ENCODE assay signal across 13 cellular contexts in the genomic region with DNA sequence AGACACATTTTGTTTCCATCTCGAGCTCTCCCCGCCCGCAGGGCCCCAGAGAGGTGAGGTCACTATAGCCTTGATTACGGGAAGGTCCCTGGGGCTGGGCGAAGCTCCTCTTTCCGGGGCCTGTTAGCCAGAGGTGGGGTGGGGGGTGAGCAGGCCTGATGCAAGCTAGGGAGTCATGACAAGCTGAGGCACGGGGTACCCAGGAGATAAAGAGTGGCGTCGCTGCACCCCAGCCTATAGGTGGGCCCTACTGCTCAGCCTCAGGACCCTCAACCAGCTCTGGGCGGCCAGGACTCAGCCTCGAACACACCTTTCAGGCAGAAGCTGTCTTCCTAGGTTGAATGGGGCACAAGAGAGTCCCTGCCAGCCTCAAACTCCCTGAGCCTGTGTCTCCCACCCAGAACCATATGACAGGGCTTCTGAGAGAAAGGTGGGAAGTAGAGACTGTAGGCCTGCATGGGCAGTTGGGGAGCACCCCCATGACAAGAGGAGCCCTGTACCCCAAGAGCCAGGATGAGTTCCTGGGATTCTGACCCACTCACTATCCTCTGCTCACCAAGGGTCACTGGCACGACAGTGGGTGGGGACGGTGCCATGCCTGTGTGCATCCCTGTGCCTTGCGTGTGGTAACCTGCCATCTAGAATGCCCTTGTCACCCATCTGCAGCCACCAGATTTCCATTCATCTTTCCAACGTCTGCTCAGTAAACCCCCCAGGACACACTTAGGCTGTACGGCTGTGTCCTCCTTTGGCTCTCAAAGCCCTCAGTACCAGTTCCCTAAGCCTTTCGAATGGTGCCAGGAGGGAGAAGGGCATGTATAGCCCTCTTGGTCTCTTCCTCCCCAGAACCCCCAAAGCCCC.
"Had no signal": no experiment of that assay in that cellular context is flagged by ENCODE, and none has a peak within 500 bp of the region (broad histone marks: within the 10 kb centered on the region; RNA-seq: fewer than 3 reads in every experiment).

No MANE protein-coding gene starts in this region.

- H3K4me1 ChIP-seq: breast epithelium, left lung, pancreas had no signal

- FAIRE-seq: frontal cortex, islet of Langerhans, pancreas had no signal

- H3K27ac ChIP-seq: heart left ventricle, left lung, pancreas had no signal

- H3K4me3 ChIP-seq: breast epithelium, heart left ventricle, left lung, pancreas had no signal

- H3K27me3 ChIP-seq: breast epithelium, heart left ventricle, left lung, pancreas had no signal

- H3K36me3 ChIP-seq: breast epithelium had no signal

- DNase-seq: activated CD4-positive, alpha-beta T cell treated with anti-CD3 and anti-CD28 coated beads, Interleukin-2, amount 10 ng/mL, durations not matched to agents 7 days and 5 days; activated gamma-delta T cell; activated naive CD8-positive, alpha-beta T cell treated with anti-CD3 and anti-CD28 coated beads for 36 hours; activated T-cell treated with anti-CD3 and anti-CD28 coated beads, Interleukin-2, amount 50 U/mL, for 4 hours; aorta; mesenchymal stem cell; substantia nigra had no signal

- H3K9me3 ChIP-seq: pancreas had no signal
